In genomic region chr7:70710651-70711050, GRCh38 we compare ENCODE assay signal across 15 cellular contexts.
DNase-seq lines count a peak whose midpoint lies in the region; ATAC-seq, FAIRE-seq and TF ChIP-seq lines count a peak whose summit lies in the region.
"Had no signal": no experiment of that assay in that cellular context is flagged by ENCODE, and none has a peak within 500 bp of the region (broad histone marks: within the 10 kb centered on the region; RNA-seq: fewer than 3 reads in every experiment).

No MANE protein-coding gene starts in this region.

- no peaks in the 10 kb centered on the region for H3K36me3 ChIP-seq in adrenal gland (replicated peaks in 1 of 2)

- H3K9me3 ChIP-seq in adrenal gland (replicated peaks in 1 of 3) = no peaks in the 10 kb centered on the region

- peak overlapping the region; percentile 50 to 89 for H3K27ac Mint-ChIP-seq in effector memory CD8-positive, alpha-beta T cell
- peak overlapping the region; percentile 21 to 56 for H3K27ac Mint-ChIP-seq in natural killer cell treated with Interleukin-12 subunit alpha and Interleukin-12 subunit beta and Interleukin-15 and Interleukin-18, amount 100 ng/mL, for 72 hours
- H3K27ac Mint-ChIP-seq: activated naive CD4-positive, alpha-beta T cell treated with anti-CD3 and anti-CD28 coated beads, Interleukin-2, amount 10 ng/mL, durations not matched to agents 7 days and 5 days; dendritic cell treated with granulocyte-macrophage colony-stimulating factor and Interleukin-4, amounts not matched to agents 40 ng/mL and 50 ng/mL, for 4 days had no signal

- no peak for ATAC-seq in effector memory CD8-positive, alpha-beta T cell (replicated peaks)
- ATAC-seq in natural killer cell treated with Interleukin-12 subunit alpha and Interleukin-12 subunit beta and Interleukin-15 and Interleukin-18, amount 100 ng/mL, for 72 hours = no peak
- ATAC-seq in GM19463 (IDR thresholded peaks at IDR 0.05; ENCODE audit: unreplicated experiment) (no peak), GM18505 (IDR thresholded peaks at IDR 0.05; ENCODE audit: unreplicated experiment) (no peak)

- TF ChIP-seq POLR2A in GM12892 (IDR thresholded peaks at IDR 0.05; ENCODE audit: low read depth, low read length) = no peak
- no peak for TF ChIP-seq POLR2A in adrenal gland (IDR thresholded peaks at IDR 0.05)
- no peak for TF ChIP-seq POLR2A in GM18505 (IDR thresholded peaks at IDR 0.05; ENCODE audit: borderline replicate concordance, extremely low read depth, insufficient read depth, insufficient read length)

- DNase-seq in A172 (ENCODE audit: low spot score) (peak; percentile 54), M059J (ENCODE audit: low read depth) (peak; percentile 63), GM12892 (ENCODE audit: insufficient read length) (no peak), adrenal gland (no peak)
- DNase-seq in effector memory CD8-positive, alpha-beta T cell = no peak
- DNase-seq in natural killer cell treated with Interleukin-12 subunit alpha and Interleukin-12 subunit beta and Interleukin-15 and Interleukin-18, amount 100 ng/mL, for 72 hours (ENCODE audit: low spot score) = no peak
- DNase-seq: activated CD4-positive, alpha-beta T cell treated with anti-CD3 and anti-CD28 coated beads, Interleukin-2, amount 50 U/mL, for 4 hours; activated naive CD4-positive, alpha-beta T cell treated with anti-CD3 and anti-CD28 coated beads, Interleukin-2, amount 10 ng/mL, durations not matched to agents 7 days and 5 days; stimulated activated CD4-positive, alpha-beta T cell treated with anti-CD3 and anti-CD28 coated beads, Interleukin-4, amount 100 ng/mL, for 4 hours; SW 1271 had no signal

- peak overlapping the region; percentile 21 to 65 for H3K4me3 Mint-ChIP-seq in effector memory CD8-positive, alpha-beta T cell
- peak overlapping the region; percentile 44 for H3K4me3 Mint-ChIP-seq in natural killer cell treated with Interleukin-12 subunit alpha and Interleukin-12 subunit beta and Interleukin-15 and Interleukin-18, amount 100 ng/mL, for 72 hours
- H3K4me3 Mint-ChIP-seq: activated naive CD4-positive, alpha-beta T cell treated with anti-CD3 and anti-CD28 coated beads, Interleukin-2, amount 10 ng/mL, durations not matched to agents 7 days and 5 days; dendritic cell treated with granulocyte-macrophage colony-stimulating factor and Interleukin-4, amounts not matched to agents 40 ng/mL and 50 ng/mL, for 4 days had no signal

- H3K27me3 ChIP-seq in adrenal gland = no peaks in the 10 kb centered on the region

- 77 to 83% (median 81%) methylated on average over 3 of the region's 3 CpGs for WGBS in adrenal gland, 4 donors

- H3K27ac ChIP-seq in adrenal gland = no peak overlapping the region
- H3K27ac ChIP-seq: parathyroid adenoma had no signal

- H3K4me1 ChIP-seq in adrenal gland (replicated peaks in 1 of 2) = no peaks in the 10 kb centered on the region
- H3K4me1 ChIP-seq: parathyroid adenoma had no signal

- FAIRE-seq in GM12892 (lab: Jason Lieb, UNC) = no peak

- H3K9me3 Mint-ChIP-seq in effector memory CD8-positive, alpha-beta T cell = no peaks in the 10 kb centered on the region
- H3K9me3 Mint-ChIP-seq in natural killer cell treated with Interleukin-12 subunit alpha and Interleukin-12 subunit beta and Interleukin-15 and Interleukin-18, amount 100 ng/mL, for 72 hours = no peaks in the 10 kb centered on the region
- H3K9me3 Mint-ChIP-seq: dendritic cell treated with granulocyte-macrophage colony-stimulating factor and Interleukin-4, amounts not matched to agents 40 ng/mL and 50 ng/mL, for 4 days had no signal

- H3K4me3 ChIP-seq in adrenal gland = no peak overlapping the region
- H3K4me3 ChIP-seq: skin epidermis had no signal

- TF ChIP-seq CTCF in adrenal gland (IDR thresholded peaks at IDR 0.05) = no peak

- H3K4me1 Mint-ChIP-seq in effector memory CD8-positive, alpha-beta T cell (ENCODE audit: low read depth in 2 of 2) = peaks cover 61 to 64% of the 10 kb centered on the region in 2 donors
- H3K4me1 Mint-ChIP-seq in natural killer cell treated with Interleukin-12 subunit alpha and Interleukin-12 subunit beta and Interleukin-15 and Interleukin-18, amount 100 ng/mL, for 72 hours (ENCODE audit: low read depth in 2 of 2) = peaks cover 54% of the 10 kb centered on the region in 2 donors
- H3K4me1 Mint-ChIP-seq: activated naive CD4-positive, alpha-beta T cell treated with anti-CD3 and anti-CD28 coated beads, Interleukin-2, amount 10 ng/mL, durations not matched to agents 7 days and 5 days had no signal

- intact Hi-C loops in adrenal gland (cut with DNase I) = no loop called here

- no peaks in the 10 kb centered on the region for H3K27me3 Mint-ChIP-seq in effector memory CD8-positive, alpha-beta T cell
- H3K27me3 Mint-ChIP-seq in natural killer cell treated with Interleukin-12 subunit alpha and Interleukin-12 subunit beta and Interleukin-15 and Interleukin-18, amount 100 ng/mL, for 72 hours = no peaks in the 10 kb centered on the region
- H3K27me3 Mint-ChIP-seq: activated naive CD4-positive, alpha-beta T cell treated with anti-CD3 and anti-CD28 coated beads, Interleukin-2, amount 10 ng/mL, durations not matched to agents 7 days and 5 days; dendritic cell treated with granulocyte-macrophage colony-stimulating factor and Interleukin-4, amounts not matched to agents 40 ng/mL and 50 ng/mL, for 4 days had no signal

- peaks cover 14% of the 10 kb centered on the region for H3K36me3 Mint-ChIP-seq in effector memory CD8-positive, alpha-beta T cell (ENCODE audit: insufficient read depth)
- peaks cover 11% of the 10 kb centered on the region for H3K36me3 Mint-ChIP-seq in natural killer cell treated with Interleukin-12 subunit alpha and Interleukin-12 subunit beta and Interleukin-15 and Interleukin-18, amount 100 ng/mL, for 72 hours
- H3K36me3 Mint-ChIP-seq: activated naive CD4-positive, alpha-beta T cell treated with anti-CD3 and anti-CD28 coated beads, Interleukin-2, amount 10 ng/mL, durations not matched to agents 7 days and 5 days had no signal

Comparison
In these comparisons a context has a peak if more than half of its experiments do, and no peak if none do; other contexts are left out.
1. DNase-seq: peak in A172 (single experiment) and M059J (single experiment); none in effector memory CD8-positive, alpha-beta T cell (0 of 3), natural killer cell treated with Interleukin-12 subunit alpha and Interleukin-12 subunit beta and Interleukin-15 and Interleukin-18, amount 100 ng/mL, for 72 hours (single experiment), GM12892 (single experiment) and adrenal gland (0 of 7).